1 cellular context compared by ENCODE assay signal in genomic region chr22:31874821-31875220, GRCh38.
TF ChIP-seq lines count a peak whose summit lies in the region.

No MANE protein-coding gene starts in this region.

TF ChIP-seq in WTC11, 78 proteins besides CTCF, POLR2A, EP300 and RAD21 (continued from another document):
- no peak for TF ChIP-seq STAT6 (CRISPR knock-in tag; conservative IDR thresholded peaks at IDR 0.05; ENCODE audit: low read depth)
